In the genomic region with DNA sequence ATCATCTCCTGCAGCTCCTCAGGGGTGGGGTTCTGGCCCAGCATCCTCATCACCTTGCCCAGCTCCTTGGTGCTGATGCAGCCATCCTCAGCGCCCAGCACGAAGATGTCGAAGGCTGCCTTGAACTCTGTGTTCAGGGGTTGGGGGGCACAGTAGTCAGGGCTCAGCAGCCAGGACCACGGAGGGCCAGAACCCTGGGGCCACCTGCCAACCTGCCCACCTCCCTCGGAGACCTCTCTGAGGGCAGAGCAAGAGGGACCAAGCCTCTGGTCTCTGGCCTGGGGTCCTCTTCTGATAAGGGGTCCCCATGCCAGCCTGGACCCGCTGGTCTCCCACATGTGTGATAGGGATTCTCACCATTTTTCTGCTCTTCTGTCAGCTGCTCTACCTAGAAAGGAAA, we compare ENCODE assay signal across 30 cellular contexts. TPM values are rescaled to one million over a fixed set of nuclear protein-coding genes. Genes with fewer than 3 reads are reported as not detected.
DNase-seq lines count a peak whose midpoint lies in the region; ATAC-seq, FAIRE-seq and TF ChIP-seq lines count a peak whose summit lies in the region.
"Had no signal": no experiment of that assay in that cellular context is flagged by ENCODE, and none has a peak within 500 bp of the region (broad histone marks: within the 10 kb centered on the region; RNA-seq: fewer than 3 reads in every experiment).

No MANE protein-coding gene starts in this region.

- H3K4me1 ChIP-seq in H9 (ENCODE audit: insufficient read depth, low read length) (no peaks in the 10 kb centered on the region; the same call in 1 of the 2 replicates), H1 (replicated peaks in 1 of 4; ENCODE audit: control insufficient read depth in 3 of 4, insufficient read depth in 4 of 4, low read length in 3 of 4) (peaks cover 0 to 32% (median 14%) of the 10 kb centered on the region in 4 experiments; a peak in 6 of 7 replicates)

- peaks cover 37 to 49% of the 10 kb centered on the region in 2 experiments for H3K4me1 Mint-ChIP-seq in H9
- H3K4me1 Mint-ChIP-seq in nephron: peaks cover 57% of the 10 kb centered on the region

- no peaks in the 10 kb centered on the region for H3K27me3 ChIP-seq in H9 (ENCODE audit: insufficient read depth, low read length)
- H3K27me3 ChIP-seq in H1 (replicated peaks in 1 of 4; ENCODE audit: control insufficient read depth in 3 of 4, extremely low read depth in 1 of 4, insufficient read depth in 3 of 4, low read length in 3 of 4): no peaks in the 10 kb centered on the region
- H3K27me3 ChIP-seq: body of pancreas, dorsolateral prefrontal cortex, hepatocyte, ovary, Peyer's patch, SJCRH30, vagina had no signal

- CTCF ChIA-PET in H1 (lab: Charles Lee; ENCODE audit: partially characterized antibody): interaction anchor here (0.6 to 12.8 kb wide), 8 partner anchors 7 to 173 kb away, joined by 3 to 109 read pairs (median 4); partner anchors contain the start of genes SEMA3G and WDR82

- H4K91ac ChIP-seq in H9 (ENCODE audit: insufficient read length, low read depth, low read length) (no peak overlapping the region), H1 (replicated peaks; ENCODE audit: insufficient read length, low read length) (no peak overlapping the region)

- H3K4me2 ChIP-seq in H9 (ENCODE audit: insufficient read depth, insufficient read length, low read length): no peak overlapping the region
- H3K4me2 ChIP-seq in H1 (ENCODE audit: insufficient read depth in 1 of 2, low read depth in 2 of 2, low read length in 2 of 2): no peak overlapping the region
- H3K4me2 ChIP-seq: hepatocyte had no signal

- H3K4me3 ChIP-seq in H1 (ENCODE audit: extremely low read depth in 1 of 4, insufficient read depth in 2 of 4, low read depth in 3 of 4, low read length in 4 of 4): no peak overlapping the region
- H3K4me3 ChIP-seq: body of pancreas, dorsolateral prefrontal cortex, hepatocyte, lung, ovary, Peyer's patch, SJCRH30, thoracic aorta, vagina had no signal

- H3K23ac ChIP-seq in H9 (ENCODE audit: insufficient read length, low read depth, low read length) (no peak overlapping the region), H1 (ENCODE audit: insufficient read length) (no peak overlapping the region)

- H4K20me1 ChIP-seq in H9 (ENCODE audit: control insufficient read depth, insufficient read depth, insufficient read length): no peaks in the 10 kb centered on the region
- H4K20me1 ChIP-seq in H1 (replicated peaks in 1 of 2; ENCODE audit: control insufficient read depth in 1 of 2, insufficient read depth in 2 of 2, low read length in 2 of 2): no peaks in the 10 kb centered on the region

- H2AFZ ChIP-seq in H9 (ENCODE audit: low read length) (no peak overlapping the region), H1 (ENCODE audit: low read length) (no peak overlapping the region)
- H2AFZ ChIP-seq: hepatocyte had no signal

- DNase-seq in H9 (peak; percentile 17), H1 (ENCODE audit: low read depth in 1 of 2, low spot score in 2 of 2) (no peak), germinal center (ENCODE audit: low spot score) (no peak), RPMI8226 (no peak)
- DNase-seq: activated CD4-positive, alpha-beta T cell treated with anti-CD3 and anti-CD28 coated beads for 36 hours; activated CD8-positive, alpha-beta T cell treated with anti-CD3 and anti-CD28 coated beads, Interleukin-2, amount 10 ng/mL, durations not matched to agents 7 days and 5 days; activated naive CD4-positive, alpha-beta T cell treated with anti-CD3 and anti-CD28 coated beads, Interleukin-2, amount 50 U/mL, for 16 hours; body of pancreas; cerebellar nuclear complex; dorsolateral prefrontal cortex; foreskin melanocyte; kidney glomerular epithelial cell; NCI-H146; stimulated activated CD4-positive, alpha-beta T cell treated with anti-CD3 and anti-CD28 coated beads, Interleukin-1b, Interleukin-23, amount 100 ng/mL, for 48 hours; SW 1271 had no signal

- TF ChIP-seq POLR2A in H1 (IDR thresholded peaks at IDR 0.05; ENCODE audit: control extremely low read depth in 1 of 2, low read depth in 2 of 2, low read length in 2 of 2): no peak

- H4K5ac ChIP-seq in H9 (ENCODE audit: insufficient read length, low read depth, low read length) (no peak overlapping the region), H1 (ENCODE audit: insufficient read length, low read depth, low read length) (no peak overlapping the region)

- H3K14ac ChIP-seq in H9 (ENCODE audit: insufficient read depth, low read length) (no peak overlapping the region), H1 (ENCODE audit: insufficient read length) (no peak overlapping the region)

- H2AK5ac ChIP-seq in H9 (ENCODE audit: insufficient read length, low read length) (no peak overlapping the region), H1 (ENCODE audit: low read depth, low read length) (no peak overlapping the region)

- H4K8ac ChIP-seq in H9 (replicated peaks; ENCODE audit: insufficient read length, low read depth, low read length) (no peak overlapping the region), H1 (ENCODE audit: extremely low read depth, insufficient read depth, low read length) (no peak overlapping the region)

- H3K4ac ChIP-seq in H9 (ENCODE audit: low read depth, low read length) (no peak overlapping the region), H1 (replicated peaks; ENCODE audit: insufficient read length, low read depth, low read length) (no peak overlapping the region)

- H3K27ac ChIP-seq in H9 (ENCODE audit: insufficient read length, low read depth, low read length) (no peak overlapping the region), H1 (ENCODE audit: low read depth, low read length) (no peak overlapping the region)
- H3K27ac ChIP-seq: body of pancreas, hepatocyte, ovary, Peyer's patch, SJCRH30, thoracic aorta, vagina had no signal

- no peak overlapping the region for H3K27ac Mint-ChIP-seq in H9
- no peak overlapping the region for H3K27ac Mint-ChIP-seq in nephron
- H3K27ac Mint-ChIP-seq: activated CD4-positive, alpha-beta T cell treated with anti-CD3 and anti-CD28 coated beads for 36 hours; activated CD8-positive, alpha-beta T cell treated with anti-CD3 and anti-CD28 coated beads, Interleukin-2, amount 10 ng/mL, durations not matched to agents 7 days and 5 days; activated T-helper 2 cell treated with anti-CD3 and anti-CD28 coated beads, Interferon-gamma antibody, Interleukin-2, Interleukin-4, amounts not matched to agents 10 μg/mL and 5 μg/mL and 100 μg/mL, durations not matched to agents 14 hours and 24 hours and 36 hours; CD8-positive, alpha-beta T cell; nephron progenitor cell; stimulated activated naive CD8-positive, alpha-beta T cell treated with anti-CD3 and anti-CD28 coated beads, Interleukin-15, Interleukin-2, amounts not matched to agents 100 ng/mL and 50 ng/mL, for 24 hours had no signal

- no peak overlapping the region for H3T11ph ChIP-seq in H9 (ENCODE audit: low read length)

- TF ChIP-seq CTCF in H9 (conservative IDR thresholded peaks at IDR 0.05) (no peak), H1 (IDR thresholded peaks at IDR 0.05; ENCODE audit: control extremely low read depth in 1 of 3, insufficient read depth in 1 of 3, low read depth in 1 of 3, low read length in 3 of 3) (no peak), nephron (IDR thresholded peaks at IDR 0.05; ENCODE audit: unreplicated experiment in 3 of 3) (no peak)

- no peak for TF ChIP-seq EP300 in H1 (IDR thresholded peaks at IDR 0.05; ENCODE audit: borderline replicate concordance in 1 of 2, low read depth in 2 of 2, low read length in 2 of 2)

- H2BK12ac ChIP-seq in H9 (ENCODE audit: insufficient read length, low read depth, low read length): no peak overlapping the region
- H2BK12ac ChIP-seq in H1 (ENCODE audit: low read depth, low read length): peak overlapping the region; percentile 90; the same call in 1 of the 2 replicates

- no CpG with 5 or more reads among the region's 6 CpGs for WGBS in H9 (ENCODE audit: extremely low coverage, insufficient read length, low lambda C conversion rate)
- WGBS in H1 (ENCODE audit: extremely low coverage in 1 of 2, insufficient coverage in 1 of 2, insufficient read length in 1 of 2, insufficient replicate concordance in 2 of 2, low coverage in 1 of 2, low lambda C conversion rate in 2 of 2, missing lambda C conversion rate in 1 of 2), 2 experiments: 90% methylated on average over 6 of the region's 6 CpGs; no CpG with 5 or more reads in 1 of the 2 experiments

- H2BK5ac ChIP-seq in H9 (ENCODE audit: insufficient read length, low read length) (no peak overlapping the region), H1 (ENCODE audit: low read depth, low read length) (peak overlapping the region; percentile 66; the same call in 1 of the 2 replicates)

- POLR2A ChIA-PET in H1 (lab: Charles Lee; ENCODE audit: partially characterized antibody): interaction anchor here (0.6 to 12.3 kb wide), 5 partner anchors 8 to 91 kb away, joined by 3 to 112 read pairs (median 6); no protein-coding TSS in a partner anchor

- H3K36me3 Mint-ChIP-seq in H9 (ENCODE audit: insufficient read depth in 1 of 3, low read depth in 3 of 3): peaks cover 1 to 2% (median 1%) of the 10 kb centered on the region in 3 experiments; a peak in 6 of 7 replicates
- H3K36me3 Mint-ChIP-seq in nephron (ENCODE audit: low read depth): peaks cover 2% of the 10 kb centered on the region
- H3K36me3 Mint-ChIP-seq: IgD-negative memory B cell had no signal

- no peak overlapping the region for H3K4me3 Mint-ChIP-seq in H9
- H3K4me3 Mint-ChIP-seq in nephron: peak overlapping the region in 2 of 3 experiments; percentile 94 to 99
- H3K4me3 Mint-ChIP-seq: activated CD4-positive, alpha-beta T cell treated with anti-CD3 and anti-CD28 coated beads for 36 hours; activated CD8-positive, alpha-beta T cell treated with anti-CD3 and anti-CD28 coated beads, Interleukin-2, amount 10 ng/mL, durations not matched to agents 7 days and 5 days; CD8-positive, alpha-beta T cell; nephron progenitor cell; stimulated activated naive CD8-positive, alpha-beta T cell treated with anti-CD3 and anti-CD28 coated beads, Interleukin-15, Interleukin-2, amounts not matched to agents 100 ng/mL and 50 ng/mL, for 24 hours had no signal

- H3K9me3 ChIP-seq in H9 (ENCODE audit: control insufficient read depth, low read depth, low read length) (no peaks in the 10 kb centered on the region), H1 (ENCODE audit: insufficient read depth in 2 of 2, low read depth in 1 of 2, low read length in 1 of 2) (no peaks in the 10 kb centered on the region)
- H3K9me3 ChIP-seq: body of pancreas, ovary, Peyer's patch, SJCRH30, thoracic aorta, vagina had no signal

- no peak for FAIRE-seq in H1 (lab: Jason Lieb, UNC)

- H3K36me3 ChIP-seq in H1 (ENCODE audit: control insufficient read depth in 2 of 4, insufficient read depth in 4 of 4, low read length in 3 of 4): no peaks in the 10 kb centered on the region
- H3K36me3 ChIP-seq: ovary, Peyer's patch, thoracic aorta, vagina had no signal

- TF ChIP-seq RAD21 in H1 (IDR thresholded peaks at IDR 0.05 in 1 of 2, conservative IDR thresholded peaks at IDR 0.05 in 1 of 2; ENCODE audit: low read depth in 2 of 2, low read length in 2 of 2): no peak

- H3K18ac ChIP-seq in H9 (ENCODE audit: insufficient read length, low read depth, low read length) (no peak overlapping the region), H1 (ENCODE audit: extremely low read depth, low read length) (no peak overlapping the region)

- H3K23me2 ChIP-seq in H9 (ENCODE audit: insufficient read length, low read depth, low read length, poor library complexity, severe bottlenecking) (peaks cover 4% of the 10 kb centered on the region), H1 (ENCODE audit: low read depth, low read length) (peaks cover 8% of the 10 kb centered on the region)

- no peaks in the 10 kb centered on the region; the same call in 1 of the 2 replicates for H3K27me3 Mint-ChIP-seq in H9 (ENCODE audit: low read depth)
- peaks cover 7% of the 10 kb centered on the region for H3K27me3 Mint-ChIP-seq in nephron (ENCODE audit: low read depth)
- H3K27me3 Mint-ChIP-seq: activated CD4-positive, alpha-beta T cell treated with anti-CD3 and anti-CD28 coated beads for 36 hours; stimulated activated naive CD8-positive, alpha-beta T cell treated with anti-CD3 and anti-CD28 coated beads, Interleukin-15, Interleukin-2, amounts not matched to agents 100 ng/mL and 50 ng/mL, for 24 hours had no signal

- H2BK20ac ChIP-seq in H9 (ENCODE audit: low read depth, low read length, poor library complexity, severe bottlenecking) (no peak overlapping the region), H1 (ENCODE audit: low read length) (no peak overlapping the region)

- H2BK120ac ChIP-seq in H9 (ENCODE audit: low read depth, low read length, poor library complexity, severe bottlenecking) (no peak overlapping the region), H1 (replicated peaks; ENCODE audit: low read depth, low read length) (no peak overlapping the region)

- no peak overlapping the region for H3K9ac ChIP-seq in H9 (ENCODE audit: extremely low read depth, insufficient read length, low read length)
- H3K9ac ChIP-seq in H1 (replicated peaks in 1 of 4; ENCODE audit: extremely low read depth in 1 of 4, low read depth in 3 of 4, low read length in 3 of 4): no peak overlapping the region

- H3K79me1 ChIP-seq in H9 (ENCODE audit: insufficient read depth, low read depth, low read length, poor library complexity, severe bottlenecking) (no peaks in the 10 kb centered on the region), H1 (ENCODE audit: low read depth, low read length) (no peaks in the 10 kb centered on the region; the same call in 1 of the 2 replicates)

- no peak overlapping the region for H2BK15ac ChIP-seq in H9 (ENCODE audit: low read depth, low read length)
- 0 out of 2 replicates have a peak overlapping the region, but pooled peaks have one; percentile 88 for H2BK15ac ChIP-seq in H1 (ENCODE audit: low read length)

- H3K79me2 ChIP-seq in H9 (ENCODE audit: insufficient read depth, low read length): peaks cover 3% of the 10 kb centered on the region; the same call in 1 of the 2 replicates
- peaks cover 0 to 13% of the 10 kb centered on the region in 2 experiments; a peak in 2 of 4 replicates for H3K79me2 ChIP-seq in H1 (ENCODE audit: control insufficient read depth in 1 of 2, insufficient read depth in 2 of 2, low read length in 2 of 2)

- ATAC-seq in HG02852 (IDR thresholded peaks at IDR 0.05; ENCODE audit: unreplicated experiment): no peak
- ATAC-seq: activated CD4-positive, alpha-beta T cell treated with anti-CD3 and anti-CD28 coated beads for 36 hours; activated CD8-positive, alpha-beta T cell treated with anti-CD3 and anti-CD28 coated beads, Interleukin-2, amount 10 ng/mL, durations not matched to agents 7 days and 5 days; body of pancreas; CD8-positive, alpha-beta T cell had no signal

- H3K56ac ChIP-seq in H9 (ENCODE audit: insufficient read length, low read depth, low read length) (no peak overlapping the region), H1 (replicated peaks; ENCODE audit: insufficient read length, low read depth, low read length) (no peak overlapping the region)

- no peaks in the 10 kb centered on the region for H3K9me3 Mint-ChIP-seq in H9
- H3K9me3 Mint-ChIP-seq in nephron: no peaks in the 10 kb centered on the region
- H3K9me3 Mint-ChIP-seq: activated T-helper 2 cell treated with anti-CD3 and anti-CD28 coated beads, Interferon-gamma antibody, Interleukin-2, Interleukin-4, amounts not matched to agents 10 μg/mL and 5 μg/mL and 100 μg/mL, durations not matched to agents 14 hours and 24 hours and 36 hours; CD8-positive, alpha-beta T cell; IgD-negative memory B cell; nephron progenitor cell; stimulated activated naive CD8-positive, alpha-beta T cell treated with anti-CD3 and anti-CD28 coated beads, Interleukin-15, Interleukin-2, amounts not matched to agents 100 ng/mL and 50 ng/mL, for 24 hours had no signal

RNA-seq across cellular contexts. Expression of gene TNNC1, which starts 1.7 kb away (rescaled TPM):
- total RNA-seq in H9 (2021): 5.6 and 7.7 TPM in 2 replicates
- 5.8 and 9.5 TPM in 2 replicates for total RNA-seq in H1 (2021; fragmentation: NEBNext Ultra II Directional; extraction: Animal tissue kit (Norgen Biotek cat#: 25700))
- polyA plus RNA-seq in H1 (2011; rRNA removed): 16.4 and 18.5 TPM in 2 replicates
- polyA plus RNA-seq in H1 (2011; cell fraction: cytosol; rRNA removed): 29.5 TPM
- polyA plus RNA-seq in H1 (2011; cell fraction: nucleus; rRNA removed): 12.1 TPM
- 11.7 to 13.0 TPM (median 12.0 TPM) in 4 replicates for polyA plus RNA-seq in H1 (2012, experiment 1 of 2)
- 12.9 TPM for polyA plus RNA-seq in H1 (2012, experiment 2 of 2)
- polyA plus RNA-seq in H1 (2013, experiment 1 of 2): 5.0 TPM
- 4.6 TPM for polyA plus RNA-seq in H1 (2013, experiment 2 of 2)
- polyA minus RNA-seq in H1 (2011; rRNA and poly(A)+ RNA removed): 2.8 and 5.0 TPM in 2 replicates
- 4.1 TPM for polyA minus RNA-seq in H1 (2011; cell fraction: cytosol; rRNA and poly(A)+ RNA removed)
- 5.0 TPM for polyA minus RNA-seq in H1 (2011; cell fraction: nucleus; rRNA and poly(A)+ RNA removed)
- total RNA-seq: Daoy, Peyer's patch had no signal
- polyA plus RNA-seq: IgD-negative memory B cell had no signal

RNA-seq across cellular contexts. Expression of gene NISCH, which starts 3.3 kb away (rescaled TPM):
- total RNA-seq in H9 (2021): 99.0 and 104 TPM in 2 replicates
- 67.0 and 71.9 TPM in 2 replicates for total RNA-seq in H1 (2021; fragmentation: NEBNext Ultra II Directional; extraction: Animal tissue kit (Norgen Biotek cat#: 25700))
- 71.2 and 108 TPM in 2 replicates for polyA plus RNA-seq in H1 (2011; rRNA removed)
- 71.7 TPM for polyA plus RNA-seq in H1 (2011; cell fraction: cytosol; rRNA removed)
- 289 TPM for polyA plus RNA-seq in H1 (2011; cell fraction: nucleus; rRNA removed)
- polyA plus RNA-seq in H1 (2012, experiment 1 of 2): 48.9 to 72.2 TPM (median 62.2 TPM) in 4 replicates
- polyA plus RNA-seq in H1 (2012, experiment 2 of 2): 33.3 TPM
- 50.4 TPM for polyA plus RNA-seq in H1 (2013, experiment 1 of 2)
- 45.9 TPM for polyA plus RNA-seq in H1 (2013, experiment 2 of 2)
- polyA minus RNA-seq in H1 (2011; rRNA and poly(A)+ RNA removed): 106 and 112 TPM in 2 replicates
- polyA minus RNA-seq in H1 (2011; cell fraction: cytosol; rRNA and poly(A)+ RNA removed): 60.0 TPM
- polyA minus RNA-seq in H1 (2011; cell fraction: nucleus; rRNA and poly(A)+ RNA removed): 121 TPM

RNA-seq across cellular contexts. Expression of gene SEMA3G, which starts 7.2 kb away (rescaled TPM):
- 1.7 and 2.4 TPM in 2 replicates for total RNA-seq in H9 (2021)
- 1.5 TPM in 2 replicates for total RNA-seq in H1 (2021; fragmentation: NEBNext Ultra II Directional; extraction: Animal tissue kit (Norgen Biotek cat#: 25700))
- polyA plus RNA-seq in H1 (2011; rRNA removed): 0.95 and 2.4 TPM in 2 replicates
- polyA plus RNA-seq in H1 (2011; cell fraction: cytosol; rRNA removed): 1.0 TPM
- polyA plus RNA-seq in H1 (2011; cell fraction: nucleus; rRNA removed): 2.2 TPM
- polyA plus RNA-seq in H1 (2012, experiment 1 of 2): 1.0 to 1.8 TPM (median 1.2 TPM) in 4 replicates
- 0.50 TPM for polyA plus RNA-seq in H1 (2012, experiment 2 of 2)
- 1.3 TPM for polyA plus RNA-seq in H1 (2013, experiment 1 of 2)
- polyA plus RNA-seq in H1 (2013, experiment 2 of 2): 1.1 TPM
- 1.1 and 1.4 TPM in 2 replicates for polyA minus RNA-seq in H1 (2011; rRNA and poly(A)+ RNA removed)
- polyA minus RNA-seq in H1 (2011; cell fraction: cytosol; rRNA and poly(A)+ RNA removed): 1.5 TPM
- polyA minus RNA-seq in H1 (2011; cell fraction: nucleus; rRNA and poly(A)+ RNA removed): 1.8 TPM
- total RNA-seq: activated CD4-positive, alpha-beta T cell treated with anti-CD3 and anti-CD28 coated beads for 36 hours had no signal

RNA-seq across cellular contexts. Expression of gene PHF7, which starts 41.7 kb away (rescaled TPM):
- 9.4 and 9.9 TPM in 2 replicates for total RNA-seq in H9 (2021)
- total RNA-seq in H1 (2021; fragmentation: NEBNext Ultra II Directional; extraction: Animal tissue kit (Norgen Biotek cat#: 25700)): 9.5 and 12.0 TPM in 2 replicates
- polyA plus RNA-seq in H1 (2011; rRNA removed): 6.3 and 6.7 TPM in 2 replicates
- polyA plus RNA-seq in H1 (2011; cell fraction: cytosol; rRNA removed): 13.6 TPM
- 13.4 TPM for polyA plus RNA-seq in H1 (2011; cell fraction: nucleus; rRNA removed)
- 8.9 to 13.5 TPM (median 12.4 TPM) in 4 replicates for polyA plus RNA-seq in H1 (2012, experiment 1 of 2)
- polyA plus RNA-seq in H1 (2012, experiment 2 of 2): 5.5 TPM
- polyA plus RNA-seq in H1 (2013, experiment 1 of 2): 15.6 TPM
- polyA plus RNA-seq in H1 (2013, experiment 2 of 2): 13.1 TPM
- polyA minus RNA-seq in H1 (2011; rRNA and poly(A)+ RNA removed): 9.0 and 9.3 TPM in 2 replicates
- 7.4 TPM for polyA minus RNA-seq in H1 (2011; cell fraction: cytosol; rRNA and poly(A)+ RNA removed)
- 14.1 TPM for polyA minus RNA-seq in H1 (2011; cell fraction: nucleus; rRNA and poly(A)+ RNA removed)

RNA-seq across cellular contexts. Expression of gene BAP1, which starts 42.3 kb away (rescaled TPM):
- total RNA-seq in H9 (2021): 79.6 and 84.1 TPM in 2 replicates
- total RNA-seq in H1 (2021; fragmentation: NEBNext Ultra II Directional; extraction: Animal tissue kit (Norgen Biotek cat#: 25700)): 72.9 and 80.3 TPM in 2 replicates
- 64.9 and 79.5 TPM in 2 replicates for polyA plus RNA-seq in H1 (2011; rRNA removed)
- polyA plus RNA-seq in H1 (2011; cell fraction: cytosol; rRNA removed): 74.8 TPM
- polyA plus RNA-seq in H1 (2011; cell fraction: nucleus; rRNA removed): 271 TPM
- 81.1 to 93.5 TPM (median 83.9 TPM) in 4 replicates for polyA plus RNA-seq in H1 (2012, experiment 1 of 2)
- polyA plus RNA-seq in H1 (2012, experiment 2 of 2): 89.8 TPM
- 37.6 TPM for polyA plus RNA-seq in H1 (2013, experiment 1 of 2)
- 38.9 TPM for polyA plus RNA-seq in H1 (2013, experiment 2 of 2)
- 81.1 and 89.6 TPM in 2 replicates for polyA minus RNA-seq in H1 (2011; rRNA and poly(A)+ RNA removed)
- 46.2 TPM for polyA minus RNA-seq in H1 (2011; cell fraction: cytosol; rRNA and poly(A)+ RNA removed)
- polyA minus RNA-seq in H1 (2011; cell fraction: nucleus; rRNA and poly(A)+ RNA removed): 71.8 TPM

Comparison
In these comparisons a context has a peak if more than half of its experiments do, and no peak if none do; other contexts are left out.
1. H3K4me3 Mint-ChIP-seq: peak in nephron (2 of 3); none in H9 (0 of 2).